In the genomic region with DNA sequence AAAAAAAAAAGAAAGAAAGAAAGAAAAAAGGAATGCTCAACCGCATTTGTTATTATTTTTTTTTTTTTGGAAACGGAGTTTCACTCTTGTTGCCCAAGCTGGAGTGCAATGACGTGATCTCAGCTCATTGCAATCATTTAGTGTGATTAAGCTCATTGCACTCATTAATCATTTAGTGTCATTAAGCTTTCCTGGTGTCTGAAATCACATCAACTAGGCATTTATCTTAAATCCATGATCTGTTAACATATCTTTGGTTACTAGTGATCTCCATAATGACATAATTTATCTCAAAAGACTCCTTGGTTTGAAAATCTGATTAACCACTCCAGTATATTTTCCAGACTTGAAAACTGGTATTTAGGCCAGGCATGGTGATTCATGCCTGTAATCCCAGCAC, we compare ENCODE assay signal across 24 cellular contexts. TPM values are rescaled to one million over a fixed set of nuclear protein-coding genes. Genes with fewer than 3 reads are reported as not detected.
DNase-seq lines count a peak whose midpoint lies in the region; ATAC-seq and TF ChIP-seq lines count a peak whose summit lies in the region.
"Had no signal": no experiment of that assay in that cellular context is flagged by ENCODE, and none has a peak within 500 bp of the region (broad histone marks: within the 10 kb centered on the region; RNA-seq: fewer than 3 reads in every experiment).

No MANE protein-coding gene starts in this region.

- H3K27ac ChIP-seq in DOHH2 (ENCODE audit: low read depth, low read length) (no peak overlapping the region), OCI-LY7 (ENCODE audit: low read depth, low read length, poor library complexity, severe bottlenecking) (peak overlapping the region; percentile 83), A673 (ENCODE audit: low read depth, low read length, poor library complexity, severe bottlenecking) (no peak overlapping the region)
- H3K27ac ChIP-seq: A549, PC-9, SJSA1 had no signal

- H3K27me3 Mint-ChIP-seq in memory B cell, result no peaks in the 10 kb centered on the region
- H3K27me3 Mint-ChIP-seq: CD4-positive, CD25-positive, alpha-beta regulatory T cell had no signal

- H3K79me2 ChIP-seq in DOHH2 (ENCODE audit: control insufficient read depth, low read length), result no peaks in the 10 kb centered on the region
- no peaks in the 10 kb centered on the region for H3K79me2 ChIP-seq in OCI-LY7 (ENCODE audit: insufficient read depth, low read depth, low read length)

- peak overlapping the region; percentile 74 for H3K4me2 ChIP-seq in DOHH2 (ENCODE audit: low read length)
- peak overlapping the region; percentile 58; the same call in 1 of the 2 replicates for H3K4me2 ChIP-seq in OCI-LY7 (ENCODE audit: low read length)
- H3K4me2 ChIP-seq: A549, PC-9 had no signal

- H3K9me3 ChIP-seq in DOHH2 (ENCODE audit: control insufficient read depth, insufficient read depth, low read length), result peaks cover 4% of the 10 kb centered on the region; the same call in 1 of the 2 replicates
- H3K9me3 ChIP-seq in OCI-LY7 (ENCODE audit: low read length), result peaks cover 27% of the 10 kb centered on the region
- H3K9me3 ChIP-seq in A673 (ENCODE audit: low read depth, low read length, poor library complexity, severe bottlenecking), result no peaks in the 10 kb centered on the region

- H3K4me3 ChIP-seq in DOHH2 (ENCODE audit: low read length) (no peak overlapping the region), OCI-LY7 (ENCODE audit: low read depth, low read length, poor library complexity, severe bottlenecking) (no peak overlapping the region), A673 (ENCODE audit: low read depth, low read length, poor library complexity, severe bottlenecking) (no peak overlapping the region)
- H3K4me3 ChIP-seq: A549, PC-9, SJSA1 had no signal

- no peaks in the 10 kb centered on the region for H3K9me2 ChIP-seq in DOHH2 (replicated peaks; ENCODE audit: control insufficient read depth, low read length)
- H3K9me2 ChIP-seq in OCI-LY7 (ENCODE audit: insufficient read depth, low read length), result no peaks in the 10 kb centered on the region

- H3K4me1 Mint-ChIP-seq in memory B cell, result peaks cover 16% of the 10 kb centered on the region

- intact Hi-C loops in OCI-LY7 (cut with micrococcal nuclease; ENCODE audit: unreplicated experiment) (loop anchor here (1.0 kb wide), 1 partner anchor 616 kb away; no protein-coding TSS in a partner anchor), A673 (cut with micrococcal nuclease; ENCODE audit: unreplicated experiment) (loop anchor here (10.0 kb wide), 1 partner anchor 199 kb away; no protein-coding TSS in a partner anchor), left cardiac atrium (cut with DNase I) (loop anchor here in 1 of 2 donors (10.0 kb wide), 1 partner anchor 619 kb away; no protein-coding TSS in a partner anchor)

- H3F3A ChIP-seq in DOHH2 (ENCODE audit: control insufficient read depth, insufficient read depth), result peaks cover 3% of the 10 kb centered on the region; the same call in 1 of the 2 replicates

- peaks cover 5% of the 10 kb centered on the region for H3K9me3 Mint-ChIP-seq in memory B cell

- H3K36me3 ChIP-seq in DOHH2 (ENCODE audit: control insufficient read depth, low read length), result peaks cover 14% of the 10 kb centered on the region; the same call in 1 of the 2 replicates
- H3K36me3 ChIP-seq in OCI-LY7 (ENCODE audit: insufficient read depth, low read length), result peaks cover 57% of the 10 kb centered on the region
- H3K36me3 ChIP-seq in A673 (ENCODE audit: insufficient read depth, low read length, poor library complexity, severe bottlenecking), result peaks cover 11% of the 10 kb centered on the region
- H3K36me3 ChIP-seq: SJSA1 had no signal

- peaks cover 40% of the 10 kb centered on the region for H3K4me1 ChIP-seq in DOHH2 (ENCODE audit: control insufficient read depth, low read length)
- peaks cover 38% of the 10 kb centered on the region for H3K4me1 ChIP-seq in OCI-LY7 (ENCODE audit: insufficient read depth, low read length, poor library complexity, severe bottlenecking)
- H3K4me1 ChIP-seq in A673 (ENCODE audit: insufficient read depth, low read length, poor library complexity, severe bottlenecking), result no peaks in the 10 kb centered on the region
- H3K4me1 ChIP-seq: A549, SJSA1 had no signal

- BruUV-seq in OCI-LY7 (replicated peaks; lab: Mats Ljungman, UMichigan), result no TSS peak
- BruUV-seq in A673 (replicated peaks; lab: Mats Ljungman, UMichigan), result no TSS peak

- ATAC-seq in memory B cell (ENCODE audit: low read depth) (no peak), left cardiac atrium (no peak)
- ATAC-seq: A549 had no signal

- H4K20me1 ChIP-seq in DOHH2 (ENCODE audit: control insufficient read depth, insufficient read depth, low read depth, low read length) (no peaks in the 10 kb centered on the region), OCI-LY7 (ENCODE audit: insufficient read depth, low read length) (no peaks in the 10 kb centered on the region)

- no peak overlapping the region for H3K4me3 Mint-ChIP-seq in memory B cell
- H3K4me3 Mint-ChIP-seq: CD4-positive, CD25-positive, alpha-beta regulatory T cell had no signal

- H3K27ac Mint-ChIP-seq in memory B cell, result peak overlapping the region; percentile 11
- H3K27ac Mint-ChIP-seq: CD4-positive, CD25-positive, alpha-beta regulatory T cell had no signal

- POLR2A ChIA-PET in OCI-LY7 (lab: Charles Lee) (interaction anchor here (0.6 to 1.7 kb wide), 7 partner anchors 52 to 690 kb away, joined by 3 to 4 read pairs (median 3); no protein-coding TSS in a partner anchor), A673 (lab: Charles Lee; ENCODE audit: low non-redundant PET) (interaction anchor here (0.5 kb wide), 1 partner anchor 1056 kb away, joined by 13 read pairs; no protein-coding TSS in a partner anchor)

- H3K36me3 Mint-ChIP-seq in memory B cell, result peaks cover 28% of the 10 kb centered on the region

- DNase-seq in OCI-LY7 (ENCODE audit: low spot score), result no peak
- DNase-seq in memory B cell (ENCODE audit: low spot score in 2 of 2), result no peak
- DNase-seq in GOT3 (lab: John Stamatoyannopoulos, UW), result no peak
- DNase-seq in RPMI8226, result no peak
- no peak for DNase-seq in A673 (ENCODE audit: low spot score)
- DNase-seq in left cardiac atrium, result no peak
- DNase-seq: CD4-positive, CD25-positive, alpha-beta regulatory T cell; DMS153; DND-41; HCEC 1CT; Kasumi-1; NCI-H1092 treated with DMSO at 0.1 percent for 48 hours; NCI-H1436; NCI-H187; NCI-H2081 treated with DMSO at 0.1 percent for 48 hours; NCI-H2171; NCI-H226; NCI-H510A; NCI-H69; PC-9; Right ventricle myocardium superior had no signal

- no peak for TF ChIP-seq CTCF in DOHH2 (IDR thresholded peaks at IDR 0.05; ENCODE audit: low read depth, low read length, poor library complexity, severe bottlenecking)
- no peak for TF ChIP-seq CTCF in OCI-LY7 (conservative IDR thresholded peaks at IDR 0.05; ENCODE audit: low read length)
- TF ChIP-seq CTCF in A673 (conservative IDR thresholded peaks at IDR 0.05; ENCODE audit: low read depth, low read length), result no peak

- H3K27me3 ChIP-seq in DOHH2 (ENCODE audit: control insufficient read depth, low read length) (no peaks in the 10 kb centered on the region), A673 (replicated peaks; ENCODE audit: insufficient read depth, low read depth, low read length, poor library complexity) (no peaks in the 10 kb centered on the region)
- H3K27me3 ChIP-seq: SJSA1 had no signal

- CTCF ChIA-PET in OCI-LY7 (lab: Charles Lee; ENCODE audit: unreplicated experiment) (no interaction called here), A673 (lab: Charles Lee) (interaction anchor here (0.6 kb wide), 1 partner anchor 679 kb away, joined by 7 read pairs; no protein-coding TSS in a partner anchor)

- no peak overlapping the region; the same call in 1 of the 2 replicates for H2AFZ ChIP-seq in OCI-LY7 (ENCODE audit: low read length)
- H2AFZ ChIP-seq: PC-9 had no signal

RNA-seq across cellular contexts. Expression of a gene that starts 26.3 kb away (rescaled TPM):
- 0.54 and 0.92 TPM in 2 replicates for total RNA-seq in OCI-LY7 (2014; rRNA removed; shearing (Covaris generic))
- 2.8 and 3.0 TPM in 2 replicates for total RNA-seq in OCI-LY7 (2022)
- total RNA-seq in A673 (2021), result 1.9 and 2.6 TPM in 2 replicates
- 1 to 10 TPM; 4.6 to 5.4 TPM for total RNA-seq in left cardiac atrium

RNA-seq across cellular contexts. Expression of a gene that starts 43.0 kb away (rescaled TPM):
- total RNA-seq in OCI-LY7 (2014; rRNA removed; shearing (Covaris generic)), result 14.1 and 20.1 TPM in 2 replicates
- 12.6 and 15.2 TPM in 2 replicates for total RNA-seq in OCI-LY7 (2022)
- 15.8 and 17.9 TPM in 2 replicates for total RNA-seq in A673 (2021)
- 10 to 100 TPM in 1 of 2 donors, 1 to 10 TPM in 1; 9.8 to 13.1 TPM for total RNA-seq in left cardiac atrium
